Comparison of ENCODE assay signal across 8 cellular contexts in the genomic region with DNA sequence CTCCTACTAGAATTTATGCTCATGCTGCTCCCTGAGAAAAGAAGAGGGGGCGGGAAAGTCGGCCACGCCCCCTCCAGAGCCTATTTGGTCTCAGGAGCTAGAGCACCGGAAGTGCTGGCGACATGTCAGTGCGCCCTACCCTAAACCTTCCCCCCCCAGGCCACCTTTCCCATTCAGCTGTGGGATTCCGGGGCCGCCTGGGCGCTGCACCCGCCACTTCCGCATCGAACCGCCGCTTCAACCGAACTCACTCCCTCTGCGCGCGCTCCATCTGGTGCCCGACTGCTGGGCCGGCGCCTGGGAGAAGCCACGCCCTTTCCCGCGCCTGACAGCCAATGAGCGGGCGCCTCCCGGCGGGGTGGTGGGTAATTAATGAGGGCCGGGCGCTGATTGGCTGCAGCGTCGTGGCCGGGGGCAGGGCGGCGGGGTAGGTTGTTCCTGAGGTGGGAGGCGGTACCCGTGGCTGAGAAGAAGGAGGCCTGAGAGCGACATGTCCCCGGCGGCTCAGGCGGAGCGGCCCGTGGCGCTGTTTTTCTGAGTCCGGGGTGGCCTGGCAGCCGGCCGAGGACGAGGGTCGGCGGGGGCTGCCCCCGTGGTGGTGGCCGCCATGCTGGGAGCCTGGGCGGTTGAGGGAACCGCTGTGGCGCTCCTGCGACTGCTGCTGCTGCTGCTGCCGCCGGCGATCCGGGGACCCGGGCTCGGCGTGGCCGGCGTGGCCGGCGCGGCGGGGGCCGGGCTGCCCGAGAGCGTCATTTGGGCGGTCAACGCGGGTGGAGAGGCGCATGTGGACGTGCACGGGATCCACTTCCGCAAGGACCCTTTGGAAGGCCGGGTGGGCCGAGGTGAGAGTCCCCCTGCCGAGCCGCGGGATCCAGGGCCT. TPM values are rescaled to one million over a fixed set of nuclear protein-coding genes. Genes with fewer than 3 reads are reported as not detected.
DNase-seq lines count a peak whose midpoint lies in the region; ATAC-seq and TF ChIP-seq lines count a peak whose summit lies in the region.

A gene with protein sequence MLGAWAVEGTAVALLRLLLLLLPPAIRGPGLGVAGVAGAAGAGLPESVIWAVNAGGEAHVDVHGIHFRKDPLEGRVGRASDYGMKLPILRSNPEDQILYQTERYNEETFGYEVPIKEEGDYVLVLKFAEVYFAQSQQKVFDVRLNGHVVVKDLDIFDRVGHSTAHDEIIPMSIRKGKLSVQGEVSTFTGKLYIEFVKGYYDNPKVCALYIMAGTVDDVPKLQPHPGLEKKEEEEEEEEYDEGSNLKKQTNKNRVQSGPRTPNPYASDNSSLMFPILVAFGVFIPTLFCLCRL (plus strand): TSS at position 460 of the 880 bp plus-strand sequence. CDS start 148 bp downstream, at position 608.

- ATAC-seq in GM19324 (IDR thresholded peaks at IDR 0.05; ENCODE audit: low FRiP score, unreplicated experiment) (peak; percentile 67), HG03469 (IDR thresholded peaks at IDR 0.05; ENCODE audit: unreplicated experiment) (peak; percentile 40), left colon (peak; percentile 75)

- TF ChIP-seq CTCF in coronary artery (IDR thresholded peaks at IDR 0.05) = peak; percentile 6

- intact Hi-C loops in activated CD4-positive, alpha-beta T cell treated with anti-CD3 and anti-CD28 coated beads, Interleukin-2, amount 10 ng/mL, durations not matched to agents 24 days and 14 days (cut with micrococcal nuclease) = loop anchor here (1.0 to 5.0 kb wide), 6 partner anchors 38 to 940 kb away; partner anchors contain the start of genes ACADS, COX6A1, DYNLL1 and ORAI1
- intact Hi-C loops in left colon (cut with DNase I, micrococcal nuclease) = no loop called here

- H3K27ac Mint-ChIP-seq in activated CD4-positive, alpha-beta T cell treated with anti-CD3 and anti-CD28 coated beads, Interleukin-2, amount 10 ng/mL, durations not matched to agents 24 days and 14 days = peak within 1 kb of the TSS; percentile 96

- peak within 1 kb of the TSS; percentile 92 for H3K4me3 Mint-ChIP-seq in activated CD4-positive, alpha-beta T cell treated with anti-CD3 and anti-CD28 coated beads, Interleukin-2, amount 10 ng/mL, durations not matched to agents 24 days and 14 days

- H3K27ac ChIP-seq in coronary artery = peak within 1 kb of the TSS; percentile 96 to 97

- H3K36me3 Mint-ChIP-seq in activated CD4-positive, alpha-beta T cell treated with anti-CD3 and anti-CD28 coated beads, Interleukin-2, amount 10 ng/mL, durations not matched to agents 24 days and 14 days (ENCODE audit: low read depth) = peaks cover 4% of the 10 kb centered on the region

- DNase-seq in C1 segment of cervical spinal cord (lab: John Stamatoyannopoulos, UW) (peak; percentile 96 to 99 (median 99)), NCI-H526 treated with DMSO at 0.1 percent for 48 hours (lab: John Stamatoyannopoulos, UW) (peak; percentile 96), coronary artery (ENCODE audit: low spot score) (peak; percentile 99), left colon (peak; percentile 98)
- peak; percentile 100 for DNase-seq in activated CD4-positive, alpha-beta T cell treated with anti-CD3 and anti-CD28 coated beads, Interleukin-2, amount 10 ng/mL, durations not matched to agents 24 days and 14 days
- DNase-seq in stimulated activated CD4-positive, alpha-beta T cell treated with anti-CD3 and anti-CD28 coated beads, Interleukin-1b, Interleukin-23, amount 100 ng/mL, for 48 hours = peak; percentile 99

- peak within 1 kb of the TSS; percentile 90 for H3K4me3 ChIP-seq in coronary artery

- peaks cover 2% of the 10 kb centered on the region for H3K27me3 Mint-ChIP-seq in activated CD4-positive, alpha-beta T cell treated with anti-CD3 and anti-CD28 coated beads, Interleukin-2, amount 10 ng/mL, durations not matched to agents 24 days and 14 days

- no peaks in the 10 kb centered on the region for H3K9me3 Mint-ChIP-seq in activated CD4-positive, alpha-beta T cell treated with anti-CD3 and anti-CD28 coated beads, Interleukin-2, amount 10 ng/mL, durations not matched to agents 24 days and 14 days

- peaks cover 53% of the 10 kb centered on the region for H3K4me1 Mint-ChIP-seq in activated CD4-positive, alpha-beta T cell treated with anti-CD3 and anti-CD28 coated beads, Interleukin-2, amount 10 ng/mL, durations not matched to agents 24 days and 14 days

RNA-seq across cellular contexts. Expression of the gene that starts here (rescaled TPM):
- total RNA-seq in activated CD4-positive, alpha-beta T cell treated with anti-CD3 and anti-CD28 coated beads, Interleukin-2, amount 10 ng/mL, durations not matched to agents 24 days and 14 days = 131 and 149 TPM in 2 replicates
- 100 to 1,000 TPM; 271 to 278 TPM for total RNA-seq in left colon

Comparison
In these comparisons a context has a peak if more than half of its experiments do, and no peak if none do; other contexts are left out.
1. Peak in every context shown above with its lines: DNase-seq, ATAC-seq, H3K4me3 ChIP-seq and H3K27ac ChIP-seq.